In genomic region chr2:14960686-14961324, GRCh38 we compare ENCODE assay signal across 30 cellular contexts.
DNase-seq lines count a peak whose midpoint lies in the region; ATAC-seq, FAIRE-seq and TF ChIP-seq lines count a peak whose summit lies in the region.
"Had no signal": no experiment of that assay in that cellular context is flagged by ENCODE, and none has a peak within 500 bp of the region (broad histone marks: within the 10 kb centered on the region; RNA-seq: fewer than 3 reads in every experiment).

No MANE protein-coding gene starts in this region.

- no peaks in the 10 kb centered on the region for H3K4me1 ChIP-seq in aorta (ENCODE audit: control insufficient read depth in 1 of 2, insufficient read depth in 2 of 2, low read length in 2 of 2)
- H3K4me1 ChIP-seq: right atrium auricular region, SJSA1, upper lobe of right lung had no signal

- 88 to 92% methylated on average over 2 of the region's 2 CpGs for whole genome bisulfite sequencing in aorta, 2 donors

- ATAC-seq in WTC11 (peak; percentile 52; the same call in 1 of the 2 replicates), aorta (ENCODE audit: low FRiP score) (peak; percentile 26), HG03095 (IDR thresholded peaks at IDR 0.05; ENCODE audit: unreplicated experiment) (no peak)
- ATAC-seq: stimulated activated naive B cell treated with anti-CD40 and anti-IgM and Interleukin-4, amounts not matched to agents 10 μg/mL and 1 μg/mL and 100 μg/mL, for 72 hours; upper lobe of right lung had no signal

- in situ Hi-C loops in brain microvascular endothelial cell (cut with HindIII; ENCODE audit: low pct_ligation_motif_present, low sequenced_read_pairs) = no loop called here

- CTCF ChIA-PET in WTC11 (lab: Charles Lee) = interaction anchor here (1.2 kb wide), 1 partner anchor 97 kb away, joined by 3 read pairs; no protein-coding TSS in a partner anchor

- H3K4me1 Mint-ChIP-seq in WTC11 = no peaks in the 10 kb centered on the region
- H3K4me1 Mint-ChIP-seq: activated CD4-positive, alpha-beta T cell treated with anti-CD3 and anti-CD28 coated beads, Interleukin-2, amount 10 ng/mL, durations not matched to agents 7 days and 5 days; activated naive CD8-positive, alpha-beta T cell treated with anti-CD3 and anti-CD28 coated beads for 36 hours; CD14-positive monocyte; mesothelial cell of epicardium; naive B cell; stimulated activated naive B cell treated with anti-CD40 and anti-IgM and Interleukin-4, amounts not matched to agents 10 μg/mL and 1 μg/mL and 100 μg/mL, for 72 hours had no signal

- DNase-seq in DMS53 (lab: John Stamatoyannopoulos, UW) (peak; percentile 7), DMS53 treated with DMSO at 0.1 percent for 48 hours (lab: John Stamatoyannopoulos, UW; ENCODE audit: unreplicated experiment) (no peak), WTC11 (ENCODE audit: low spot score) (no peak), epithelial cell of proximal tubule (ENCODE audit: low read depth) (no peak), aorta (no peak), brain microvascular endothelial cell (no peak), frontal cortex (ENCODE audit: low spot score in 2 of 2) (no peak)
- DNase-seq: activated CD4-positive, alpha-beta T cell treated with anti-CD3 and anti-CD28 coated beads, Interleukin-2, amount 10 ng/mL, durations not matched to agents 7 days and 5 days; activated effector memory CD4-positive, alpha-beta T cell treated with anti-CD3 and anti-CD28 coated beads, Interleukin-2, amount 50 U/mL, for 16 hours; activated naive CD8-positive, alpha-beta T cell treated with anti-CD3 and anti-CD28 coated beads for 36 hours; activated T-cell treated with anti-CD3 and anti-CD28 coated beads, Interleukin-2, amount 50 U/mL, for 1 hour; anterior cingulate cortex; Calu3; dorsolateral prefrontal cortex; glutamatergic neuron; naive B cell; NCI-H446 treated with DMSO at 0.1 percent for 48 hours; NCI-H774; small intestine; stimulated activated naive B cell treated with anti-CD40 and anti-IgM and Interleukin-4, amounts not matched to agents 10 μg/mL and 1 μg/mL and 100 μg/mL, for 72 hours; T-helper 9 cell; upper lobe of right lung had no signal

- H3K27me3 Mint-ChIP-seq in WTC11 (ENCODE audit: low read depth) = no peaks in the 10 kb centered on the region
- H3K27me3 Mint-ChIP-seq: stimulated activated naive B cell treated with anti-CD40 and anti-IgM and Interleukin-4, amounts not matched to agents 10 μg/mL and 1 μg/mL and 100 μg/mL, for 72 hours had no signal

- H3K4me3 Mint-ChIP-seq in WTC11 = no peak overlapping the region
- H3K4me3 Mint-ChIP-seq: activated CD4-positive, alpha-beta T cell treated with anti-CD3 and anti-CD28 coated beads, Interleukin-2, amount 10 ng/mL, durations not matched to agents 7 days and 5 days; activated naive CD8-positive, alpha-beta T cell treated with anti-CD3 and anti-CD28 coated beads for 36 hours; CD14-positive monocyte; mesothelial cell of epicardium; naive B cell; stimulated activated naive B cell treated with anti-CD40 and anti-IgM and Interleukin-4, amounts not matched to agents 10 μg/mL and 1 μg/mL and 100 μg/mL, for 72 hours had no signal

- no peaks in the 10 kb centered on the region for H3K9me3 ChIP-seq in aorta (ENCODE audit: control insufficient read depth, low read length)
- H3K9me3 ChIP-seq: right atrium auricular region, SJSA1, upper lobe of right lung had no signal

- no peak overlapping the region for H3K27ac ChIP-seq in aorta (ENCODE audit: low read depth in 1 of 2, low read length in 2 of 2)
- H3K27ac ChIP-seq in brain microvascular endothelial cell = no peak overlapping the region
- H3K27ac ChIP-seq: 22Rv1, dorsolateral prefrontal cortex, KMS-11, right atrium auricular region, SJSA1, upper lobe of right lung had no signal

- POLR2A ChIA-PET in WTC11 (lab: Charles Lee) = no interaction called here

- H3K36me3 ChIP-seq in aorta (ENCODE audit: control insufficient read depth in 1 of 2, insufficient read depth in 2 of 2, low read length in 1 of 2) (no peaks in the 10 kb centered on the region), brain microvascular endothelial cell (replicated peaks) (no peaks in the 10 kb centered on the region)
- H3K36me3 ChIP-seq: right atrium auricular region, SJSA1, upper lobe of right lung had no signal

- no peaks in the 10 kb centered on the region for H3K36me3 Mint-ChIP-seq in WTC11
- H3K36me3 Mint-ChIP-seq: activated naive CD8-positive, alpha-beta T cell treated with anti-CD3 and anti-CD28 coated beads for 36 hours; CD14-positive monocyte; mesothelial cell of epicardium; naive B cell; stimulated activated naive B cell treated with anti-CD40 and anti-IgM and Interleukin-4, amounts not matched to agents 10 μg/mL and 1 μg/mL and 100 μg/mL, for 72 hours had no signal

- H3K27me3 ChIP-seq in aorta (ENCODE audit: control insufficient read depth in 1 of 2, insufficient read depth in 2 of 2, low read length in 1 of 2) = no peaks in the 10 kb centered on the region
- no peaks in the 10 kb centered on the region for H3K27me3 ChIP-seq in brain microvascular endothelial cell (replicated peaks)
- H3K27me3 ChIP-seq: dorsolateral prefrontal cortex, right atrium auricular region, SJSA1, upper lobe of right lung had no signal

- H3K4me3 ChIP-seq in epithelial cell of proximal tubule (ENCODE audit: low read depth, low read length) (no peak overlapping the region), aorta (ENCODE audit: low read length in 2 of 2) (no peak overlapping the region), brain microvascular endothelial cell (ENCODE audit: low read depth, low read length) (no peak overlapping the region)
- H3K4me3 ChIP-seq: dorsolateral prefrontal cortex, right atrium auricular region, SJSA1, upper lobe of right lung had no signal

- no peak for FAIRE-seq in frontal cortex (lab: Jason Lieb, UNC)
- FAIRE-seq: islet of Langerhans, small intestine had no signal

- intact Hi-C loops in aorta (cut with DNase I) = no loop called here

- H3K9me3 Mint-ChIP-seq in WTC11 = peaks cover 25% of the 10 kb centered on the region

- H3K27ac Mint-ChIP-seq in WTC11 = no peak overlapping the region
- H3K27ac Mint-ChIP-seq: activated CD4-positive, alpha-beta T cell treated with anti-CD3 and anti-CD28 coated beads, Interleukin-2, amount 10 ng/mL, durations not matched to agents 7 days and 5 days; activated naive CD8-positive, alpha-beta T cell treated with anti-CD3 and anti-CD28 coated beads for 36 hours; mesothelial cell of epicardium; naive B cell; stimulated activated naive B cell treated with anti-CD40 and anti-IgM and Interleukin-4, amounts not matched to agents 10 μg/mL and 1 μg/mL and 100 μg/mL, for 72 hours had no signal

- TF ChIP-seq CTCF in WTC11 (IDR thresholded peaks at IDR 0.05) (no peak), epithelial cell of proximal tubule (conservative IDR thresholded peaks at IDR 0.05; ENCODE audit: low read depth, low read length) (peak; percentile 14), brain microvascular endothelial cell (IDR thresholded peaks at IDR 0.05; ENCODE audit: low read depth, low read length, missing control alignments) (no peak)

TF ChIP-seq in WTC11, 78 proteins besides CTCF, POLR2A, EP300 and RAD21:
- no peak for TF ChIP-seq FOXP4 (CRISPR knock-in tag; IDR thresholded peaks at IDR 0.05)
- TF ChIP-seq IRF2 (CRISPR knock-in tag; IDR thresholded peaks at IDR 0.05; ENCODE audit: borderline replicate concordance, low read depth) = no peak
- no peak for TF ChIP-seq ZNF671 (CRISPR knock-in tag; IDR thresholded peaks at IDR 0.05)
- no peak for TF ChIP-seq MLX (CRISPR knock-in tag; IDR thresholded peaks at IDR 0.05)
- TF ChIP-seq CBFB (CRISPR knock-in tag; IDR thresholded peaks at IDR 0.05; ENCODE audit: low read depth) = no peak
- TF ChIP-seq, protein P1, sequence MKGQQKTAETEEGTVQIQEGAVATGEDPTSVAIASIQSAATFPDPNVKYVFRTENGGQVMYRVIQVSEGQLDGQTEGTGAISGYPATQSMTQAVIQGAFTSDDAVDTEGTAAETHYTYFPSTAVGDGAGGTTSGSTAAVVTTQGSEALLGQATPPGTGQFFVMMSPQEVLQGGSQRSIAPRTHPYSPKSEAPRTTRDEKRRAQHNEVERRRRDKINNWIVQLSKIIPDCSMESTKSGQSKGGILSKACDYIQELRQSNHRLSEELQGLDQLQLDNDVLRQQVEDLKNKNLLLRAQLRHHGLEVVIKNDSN (CRISPR knock-in tag; IDR thresholded peaks at IDR 0.05) = no peak
- TF ChIP-seq ZNF423 (CRISPR knock-in tag; IDR thresholded peaks at IDR 0.05) = no peak
- TF ChIP-seq TP53 (CRISPR knock-in tag; IDR thresholded peaks at IDR 0.05) = no peak
